Comparison of ENCODE assay signal across 2 cellular contexts in genomic region chr15:68775671-68776476, GRCh38.
TF ChIP-seq lines count a peak whose summit lies in the region.

No MANE protein-coding gene starts in this region.

TF ChIP-seq in IMR-90, 13 proteins besides CTCF, POLR2A, EP300 and RAD21:
- no peak for TF ChIP-seq ELK1 (IDR thresholded peaks at IDR 0.05; ENCODE audit: borderline replicate concordance, low read depth, low read length)
- TF ChIP-seq BHLHE40 (IDR thresholded peaks at IDR 0.05; ENCODE audit: low read depth, low read length) = no peak
- TF ChIP-seq MAZ (IDR thresholded peaks at IDR 0.05; ENCODE audit: borderline replicate concordance, low read depth, low read length) = no peak
- no peak for TF ChIP-seq FOS (IDR thresholded peaks at IDR 0.05; ENCODE audit: low read depth, low read length)
- no peak for TF ChIP-seq MAFK (IDR thresholded peaks at IDR 0.05; ENCODE audit: low read depth, low read length)

TF ChIP-seq in liver, 16 proteins besides CTCF, POLR2A, EP300 and RAD21:
- TF ChIP-seq NR2F2 (IDR thresholded peaks at IDR 0.05) = peak; percentile 72
- no peak for TF ChIP-seq FOXA1 (IDR thresholded peaks at IDR 0.05)
